In the genomic region with DNA sequence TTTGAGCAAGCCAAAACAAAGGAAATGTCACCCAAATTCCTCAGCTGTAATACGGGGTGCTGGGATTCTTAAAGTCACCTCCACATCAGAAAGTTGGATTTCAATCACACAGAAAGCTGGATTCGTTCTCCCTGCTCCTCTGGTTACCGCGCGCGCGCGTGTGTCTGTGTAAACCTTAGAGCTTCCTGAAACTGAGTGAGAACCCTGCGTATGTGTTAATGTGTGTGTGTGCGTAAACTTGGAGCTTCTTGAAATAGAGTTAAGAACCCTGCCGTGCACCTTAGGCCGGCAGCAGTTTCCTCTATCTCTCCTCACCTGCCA, we compare ENCODE assay signal across 8 cellular contexts. TPM values are rescaled to one million over a fixed set of nuclear protein-coding genes. Genes with fewer than 3 reads are reported as not detected.
DNase-seq lines count a peak whose midpoint lies in the region; ATAC-seq and TF ChIP-seq lines count a peak whose summit lies in the region.

No MANE protein-coding gene starts in this region.

- DNase-seq in EH (ENCODE audit: low read depth) = peak; percentile 31
- no peak for DNase-seq in epithelial cell of proximal tubule (ENCODE audit: low read depth)
- no peak for DNase-seq in natural killer cell
- DNase-seq in posterior cingulate gyrus = no peak

- H2AFZ ChIP-seq in SU-DHL-6 (ENCODE audit: low read depth, low read length, severe bottlenecking) = peak overlapping the region; percentile 95

- H3K27me3 ChIP-seq in SU-DHL-6 (ENCODE audit: low read length) = no peaks in the 10 kb centered on the region

- no peaks in the 10 kb centered on the region for H3K27me3 Mint-ChIP-seq in natural killer cell (ENCODE audit: low read depth in 2 of 2)

- TF ChIP-seq CTCF in SU-DHL-6 (IDR thresholded peaks at IDR 0.05; ENCODE audit: insufficient read depth, low read length, poor library complexity, severe bottlenecking) (no peak), epithelial cell of proximal tubule (conservative IDR thresholded peaks at IDR 0.05; ENCODE audit: low read depth, low read length) (no peak), natural killer cell (IDR thresholded peaks at IDR 0.05) (no peak)

- no peaks in the 10 kb centered on the region for H3K9me3 Mint-ChIP-seq in natural killer cell

- ATAC-seq in HG02938 (IDR thresholded peaks at IDR 0.05; ENCODE audit: unreplicated experiment) (peak; percentile 22), natural killer cell (peak; percentile 57 to 74 (median 57)), GM21381 (IDR thresholded peaks at IDR 0.05; ENCODE audit: unreplicated experiment) (no peak), HG03469 (IDR thresholded peaks at IDR 0.05; ENCODE audit: unreplicated experiment) (no peak)

- H3K9me2 ChIP-seq in SU-DHL-6 (replicated peaks; ENCODE audit: insufficient read depth, low read length) = no peaks in the 10 kb centered on the region; the same call in 1 of the 2 replicates

- H4K20me1 ChIP-seq in SU-DHL-6 (ENCODE audit: low read depth, low read length) = no peaks in the 10 kb centered on the region

- peak overlapping the region; percentile 96 for H3K4me3 Mint-ChIP-seq in natural killer cell

- H3K36me3 ChIP-seq in SU-DHL-6 (ENCODE audit: low read length) = no peaks in the 10 kb centered on the region

- no peaks in the 10 kb centered on the region for H3K9me3 ChIP-seq in SU-DHL-6 (ENCODE audit: insufficient read depth, low read length)

- H3K4me1 Mint-ChIP-seq in natural killer cell = peaks cover 22 to 38% of the 10 kb centered on the region in 2 donors

- H3K27ac Mint-ChIP-seq in natural killer cell = peak overlapping the region; percentile 93 to 97

- peak overlapping the region; percentile 80 for H3K4me2 ChIP-seq in SU-DHL-6 (ENCODE audit: low read depth, low read length, poor library complexity, severe bottlenecking)

- no peak overlapping the region for H3K27ac ChIP-seq in SU-DHL-6 (ENCODE audit: low read depth, low read length)

- peak overlapping the region; percentile 44 for H3K9ac ChIP-seq in SU-DHL-6 (ENCODE audit: low read length)

- no peaks in the 10 kb centered on the region for H3F3A ChIP-seq in SU-DHL-6 (ENCODE audit: insufficient read depth)

- H3K36me3 Mint-ChIP-seq in natural killer cell = no peaks in the 10 kb centered on the region

- intact Hi-C loops in natural killer cell (cut with micrococcal nuclease) (loop anchor here (10.0 kb wide), 1 partner anchor 147 kb away; no protein-coding TSS in a partner anchor), posterior cingulate gyrus (cut with DNase I) (loop anchor here (5.0 kb wide), 1 partner anchor 236 kb away; no protein-coding TSS in a partner anchor)

- no peaks in the 10 kb centered on the region for H3K79me2 ChIP-seq in SU-DHL-6 (ENCODE audit: insufficient read depth, low read length)

- peak overlapping the region; percentile 75 for H3K4me3 ChIP-seq in SU-DHL-6 (ENCODE audit: insufficient read depth, low read length, poor library complexity, severe bottlenecking)
- H3K4me3 ChIP-seq in epithelial cell of proximal tubule (ENCODE audit: low read depth, low read length) = peak overlapping the region; percentile 96

RNA-seq across cellular contexts. Expression of gene LZTFL1, which starts 0.6 kb away (rescaled TPM):
- total RNA-seq in epithelial cell of proximal tubule = 8.2 and 8.6 TPM in 2 replicates
- 10 to 100 TPM; 16.4 to 19.8 (median 17.2) TPM for total RNA-seq in natural killer cell

RNA-seq across cellular contexts. Expression of gene CCR9, which starts 45.0 kb away (rescaled TPM):
- total RNA-seq in epithelial cell of proximal tubule = 0.17 TPM in 1 of 2 replicates, not detected in the other
- total RNA-seq in natural killer cell = under 1 TPM in 1 of 3 donors, not detected in 2; 0.27 TPM

RNA-seq across cellular contexts. Expression of gene SLC6A20, which starts 45.0 kb away (rescaled TPM):
- total RNA-seq in epithelial cell of proximal tubule = 0.51 and 2.8 TPM in 2 replicates
- 1 to 10 TPM in 1 of 3 donors, under 1 TPM in 2; 0.25 to 1.3 (median 0.70) TPM for total RNA-seq in natural killer cell

Comparison
In these comparisons a context has a peak if more than half of its experiments do, and no peak if none do; other contexts are left out.
1. ATAC-seq: peak in HG02938 (single experiment) and natural killer cell (3 of 3); none in GM21381 (single experiment) and HG03469 (single experiment).